Comparison of ENCODE assay signal across 35 cellular contexts in genomic region chr19:5809469-5809868, GRCh38. TPM values are rescaled to one million over a fixed set of nuclear protein-coding genes. Genes with fewer than 3 reads are reported as not detected.
"Had no signal": no experiment of that assay in that cellular context is flagged by ENCODE, and none has a peak within 500 bp of the region (broad histone marks: within the 10 kb centered on the region; RNA-seq: fewer than 3 reads in every experiment).

No MANE protein-coding gene starts in this region.

- H3K36me3 ChIP-seq: ascending aorta, SJSA1 had no signal

- H3K36me3 Mint-ChIP-seq: activated naive CD4-positive, alpha-beta T cell treated with anti-CD3 and anti-CD28 coated beads, Interleukin-2, amount 50 U/mL, for 24 hours; activated naive CD8-positive, alpha-beta T cell treated with anti-CD3 and anti-CD28 coated beads, Interleukin-2, amount 10 ng/mL, durations not matched to agents 7 days and 5 days; WTC11 had no signal

- H3K9me3 ChIP-seq: ascending aorta, body of pancreas, SJSA1, SK-N-SH had no signal

- H3K4me2 ChIP-seq: SK-N-SH had no signal

- H3K27ac Mint-ChIP-seq: activated CD8-positive, alpha-beta T cell treated with anti-CD3 and anti-CD28 coated beads, Interleukin-2, amount 10 ng/mL, durations not matched to agents 7 days and 5 days; activated naive CD4-positive, alpha-beta T cell treated with anti-CD3 and anti-CD28 coated beads, Interleukin-2, amount 50 U/mL, for 24 hours; activated naive CD8-positive, alpha-beta T cell treated with anti-CD3 and anti-CD28 coated beads, Interleukin-2, amount 10 ng/mL, durations not matched to agents 7 days and 5 days; activated T-helper 2 cell treated with anti-CD3 and anti-CD28 coated beads, Interferon-gamma antibody, Interleukin-2, Interleukin-4, amounts not matched to agents 10 μg/mL and 5 μg/mL and 100 μg/mL, durations not matched to agents 14 hours and 24 hours and 36 hours; T-helper 1 cell treated with Interleukin-12 subunit alpha and Interleukin-12 subunit beta and Interleukin-4 antibody, amounts not matched to agents 30 μg/mL and 1 μg/mL, for 36 hours; T-helper 2 cell treated with Interferon-gamma antibody and Interleukin-4, amounts not matched to agents 5 μg/mL and 100 μg/mL, for 36 hours; WTC11 had no signal

- ATAC-seq: activated CD4-positive, CD25-positive, alpha-beta regulatory T cell treated with anti-CD3 and anti-CD28 coated beads, Interleukin-2, amount 50 U/mL, for 24 hours; activated CD8-positive, alpha-beta T cell treated with anti-CD3 and anti-CD28 coated beads, Interleukin-2, amount 10 ng/mL, durations not matched to agents 7 days and 5 days; body of pancreas; WTC11 had no signal

- H3K9me3 Mint-ChIP-seq: activated naive CD4-positive, alpha-beta T cell treated with anti-CD3 and anti-CD28 coated beads, Interleukin-2, amount 50 U/mL, for 24 hours; activated naive CD8-positive, alpha-beta T cell treated with anti-CD3 and anti-CD28 coated beads, Interleukin-2, amount 10 ng/mL, durations not matched to agents 7 days and 5 days; activated T-helper 2 cell treated with anti-CD3 and anti-CD28 coated beads, Interferon-gamma antibody, Interleukin-2, Interleukin-4, amounts not matched to agents 10 μg/mL and 5 μg/mL and 100 μg/mL, durations not matched to agents 14 hours and 24 hours and 36 hours; T-helper 1 cell treated with Interleukin-12 subunit alpha and Interleukin-12 subunit beta and Interleukin-4 antibody, amounts not matched to agents 30 μg/mL and 1 μg/mL, for 36 hours; T-helper 2 cell treated with Interferon-gamma antibody and Interleukin-4, amounts not matched to agents 5 μg/mL and 100 μg/mL, for 36 hours; WTC11 had no signal

- H3K27me3 ChIP-seq: body of pancreas had no signal

- H3K27ac ChIP-seq: ascending aorta, body of pancreas, SJSA1 had no signal

- FAIRE-seq: bronchial epithelial cell, TTC549 had no signal

- DNase-seq: activated CD4-positive, alpha-beta T cell treated with anti-CD3 and anti-CD28 coated beads for 48 hours; activated CD8-positive, alpha-beta memory T cell treated with anti-CD3 and anti-CD28 coated beads, Interleukin-2, amount 50 U/mL, for 48 hours; activated CD8-positive, alpha-beta T cell treated with anti-CD3 and anti-CD28 coated beads, Interleukin-2, amount 10 ng/mL, durations not matched to agents 7 days and 5 days; activated gamma-delta T cell; activated naive CD4-positive, alpha-beta T cell treated with Interleukin-2 at 50 U/mL for 16 hours; activated naive CD8-positive, alpha-beta T cell treated with anti-CD3 and anti-CD28 coated beads, Interleukin-2, amount 10 ng/mL, durations not matched to agents 7 days and 5 days; amygdala; body of pancreas; caudate nucleus; cerebellar nuclear complex; Kasumi-1; KG1; MM.1S; NCI-H1092; NCI-H1436 treated with DMSO at 0.1 percent for 48 hours; NCI-H1694 treated with DMSO at 0.1 percent for 48 hours; NCI-H2029; NCI-H345; NCI-H510A; NCI-H526; NCI-H748 treated with DMSO at 0.1 percent for 48 hours; SHP77 treated with DMSO at 0.1 percent for 48 hours; SK-N-SH had no signal

- H3K4me1 ChIP-seq: ascending aorta had no signal

- H3K4me3 Mint-ChIP-seq: activated CD8-positive, alpha-beta T cell treated with anti-CD3 and anti-CD28 coated beads, Interleukin-2, amount 10 ng/mL, durations not matched to agents 7 days and 5 days; activated naive CD4-positive, alpha-beta T cell treated with anti-CD3 and anti-CD28 coated beads, Interleukin-2, amount 50 U/mL, for 24 hours; activated naive CD8-positive, alpha-beta T cell treated with anti-CD3 and anti-CD28 coated beads, Interleukin-2, amount 10 ng/mL, durations not matched to agents 7 days and 5 days; T-helper 1 cell treated with Interleukin-12 subunit alpha and Interleukin-12 subunit beta and Interleukin-4 antibody, amounts not matched to agents 30 μg/mL and 1 μg/mL, for 36 hours; T-helper 2 cell treated with Interferon-gamma antibody and Interleukin-4, amounts not matched to agents 5 μg/mL and 100 μg/mL, for 36 hours; WTC11 had no signal

- H3K4me3 ChIP-seq: ascending aorta, body of pancreas, SJSA1 had no signal

- H3K27me3 Mint-ChIP-seq: activated naive CD4-positive, alpha-beta T cell treated with anti-CD3 and anti-CD28 coated beads, Interleukin-2, amount 50 U/mL, for 24 hours had no signal

- H3K9ac ChIP-seq: SK-N-SH had no signal

RNA-seq across cellular contexts. Expression of gene NRTN, which starts 4.6 kb away (rescaled TPM):
- total RNA-seq: activated CD8-positive, alpha-beta T cell treated with anti-CD3 and anti-CD28 coated beads, Interleukin-2, amount 10 ng/mL, durations not matched to agents 7 days and 5 days; RPMI7951 had no signal

RNA-seq across cellular contexts. Expression of gene FUT6, which starts 30.0 kb away (rescaled TPM):
- total RNA-seq: activated T-helper 2 cell treated with anti-CD3 and anti-CD28 coated beads, Interferon-gamma antibody, Interleukin-2, Interleukin-4, amounts not matched to agents 10 μg/mL and 5 μg/mL and 100 μg/mL, durations not matched to agents 14 hours and 24 hours and 36 hours; ascending aorta; OCI-LY7; RPMI7951; SJSA1; WTC11 had no signal
- polyA plus RNA-seq: SK-N-SH had no signal

RNA-seq across cellular contexts. Expression of gene FUT3, which starts 41.8 kb away (rescaled TPM):
- total RNA-seq: activated CD8-positive, alpha-beta T cell treated with anti-CD3 and anti-CD28 coated beads, Interleukin-2, amount 10 ng/mL, durations not matched to agents 7 days and 5 days; activated naive CD8-positive, alpha-beta T cell treated with anti-CD3 and anti-CD28 coated beads, Interleukin-2, amount 10 ng/mL, durations not matched to agents 7 days and 5 days; activated T-helper 2 cell treated with anti-CD3 and anti-CD28 coated beads, Interferon-gamma antibody, Interleukin-2, Interleukin-4, amounts not matched to agents 10 μg/mL and 5 μg/mL and 100 μg/mL, durations not matched to agents 14 hours and 24 hours and 36 hours; ascending aorta; RPMI7951; SJSA1 had no signal
- polyA plus RNA-seq: SK-N-SH had no signal
